8 cellular contexts compared by ENCODE assay signal in genomic region chr20:31572701-31573554, GRCh38. TPM values are rescaled to one million over a fixed set of nuclear protein-coding genes. Genes with fewer than 3 reads are reported as not detected.
DNase-seq lines count a peak whose midpoint lies in the region; ATAC-seq, FAIRE-seq and TF ChIP-seq lines count a peak whose summit lies in the region.

No MANE protein-coding gene starts in this region.

- H3K9ac ChIP-seq in DND-41 (ENCODE audit: low read depth, low read length) (peak overlapping the region; percentile 60), GM23248 (peak overlapping the region; percentile 93), Karpas-422 (ENCODE audit: low read length) (peak overlapping the region; percentile 81), fibroblast of lung (ENCODE audit: insufficient read depth, low read length) (peak overlapping the region; percentile 73)

- no peaks in the 10 kb centered on the region for H3K27me3 Mint-ChIP-seq in naive thymus-derived CD8-positive, alpha-beta T cell
- H3K27me3 Mint-ChIP-seq in stimulated activated naive B cell treated with anti-CD40 and anti-IgM and Interleukin-4, amounts not matched to agents 10 μg/mL and 1 μg/mL and 100 μg/mL, for 72 hours: no peaks in the 10 kb centered on the region

- H3K4me1 ChIP-seq in DND-41 (ENCODE audit: insufficient read depth, low read length) (peaks cover 21% of the 10 kb centered on the region), GM23248 (ENCODE audit: insufficient read depth) (peaks cover 56% of the 10 kb centered on the region), Karpas-422 (ENCODE audit: low read length) (peaks cover 16% of the 10 kb centered on the region), fibroblast of lung (ENCODE audit: control insufficient read depth, extremely low read depth, insufficient read depth, low read length) (peaks cover 15% of the 10 kb centered on the region)

- H3K4me2 ChIP-seq in DND-41 (ENCODE audit: insufficient read depth, low read length): peak overlapping the region; percentile 82
- peak overlapping the region; percentile 88 for H3K4me2 ChIP-seq in GM23248 (ENCODE audit: unreplicated experiment)
- peak overlapping the region; percentile 77 for H3K4me2 ChIP-seq in Karpas-422 (ENCODE audit: low read depth, low read length, poor library complexity, severe bottlenecking)
- H3K4me2 ChIP-seq in fibroblast of lung (ENCODE audit: extremely low read depth, insufficient read depth, low read length): peak overlapping the region; percentile 95

- in situ Hi-C loops in GM23248 (cut with MboI): no loop called here

- H3F3A ChIP-seq in GM23248 (ENCODE audit: insufficient read depth): peaks cover 46% of the 10 kb centered on the region

- H3K4me3 ChIP-seq in DND-41 (ENCODE audit: low read depth in 1 of 2, low read length in 2 of 2) (peak overlapping the region; percentile 14 to 64; a peak in 3 of 4 replicates), GM23248 (peak overlapping the region; percentile 76), Karpas-422 (ENCODE audit: low read length) (peak overlapping the region; percentile 67), fibroblast of lung (replicated peaks in 1 of 4; ENCODE audit: control extremely low read depth in 1 of 4, insufficient read depth in 1 of 4, low read depth in 3 of 4, low read length in 4 of 4) (peak overlapping the region; percentile 50 to 70 (median 53))

- peaks cover 6 to 35% (median 25%) of the 10 kb centered on the region in 4 donors for H3K4me1 Mint-ChIP-seq in naive thymus-derived CD8-positive, alpha-beta T cell
- H3K4me1 Mint-ChIP-seq in stimulated activated naive B cell treated with anti-CD40 and anti-IgM and Interleukin-4, amounts not matched to agents 10 μg/mL and 1 μg/mL and 100 μg/mL, for 72 hours: peaks cover 18 to 40% of the 10 kb centered on the region in 2 donors

- H3K9me3 ChIP-seq in DND-41 (ENCODE audit: insufficient read depth, low read length, severe bottlenecking): no peaks in the 10 kb centered on the region
- no peaks in the 10 kb centered on the region for H3K9me3 ChIP-seq in GM23248 (ENCODE audit: low read depth)
- H3K9me3 ChIP-seq in Karpas-422 (ENCODE audit: low read length): no peaks in the 10 kb centered on the region
- no peaks in the 10 kb centered on the region for H3K9me3 ChIP-seq in fibroblast of lung (ENCODE audit: control insufficient read depth, insufficient read depth, low read depth, low read length)

- H2AFZ ChIP-seq in DND-41 (ENCODE audit: low read depth, low read length) (peak overlapping the region; percentile 83), GM23248 (no peak overlapping the region), Karpas-422 (ENCODE audit: low read length) (peak overlapping the region; percentile 80; the same call in 1 of the 2 replicates), fibroblast of lung (ENCODE audit: low read length) (no peak overlapping the region)

- H3K9me2 ChIP-seq in GM23248 (ENCODE audit: insufficient read depth) (no peaks in the 10 kb centered on the region), Karpas-422 (replicated peaks; ENCODE audit: insufficient read depth, low read length) (no peaks in the 10 kb centered on the region)

- WGBS in GM23248 (ENCODE audit: low coverage in 1 of 2, low lambda C conversion rate in 2 of 2, missing lambda C conversion rate in 2 of 2), 2 experiments: 1% methylated on average over 28 to 61 of the region's 63 CpGs

- peak overlapping the region; percentile 85 to 94 (median 90) for H3K27ac Mint-ChIP-seq in naive thymus-derived CD8-positive, alpha-beta T cell
- H3K27ac Mint-ChIP-seq in stimulated activated naive B cell treated with anti-CD40 and anti-IgM and Interleukin-4, amounts not matched to agents 10 μg/mL and 1 μg/mL and 100 μg/mL, for 72 hours: peak overlapping the region; percentile 93

- peak; percentile 94 for DNase-seq in DND-41
- DNase-seq in GM23248: peak; percentile 99
- DNase-seq in Karpas-422: peak; percentile 94
- peak; percentile 99 for DNase-seq in RCC 7860 (ENCODE audit: low spot score)
- DNase-seq in activated T-helper 1 cell treated with anti-CD3 and anti-CD28 coated beads, Interleukin-2, amount 50 U/mL, for 16 hours (ENCODE audit: low read depth in 1 of 2, low spot score in 1 of 2): peak; percentile 72 to 83
- DNase-seq in fibroblast of lung (ENCODE audit: low read depth in 2 of 2): peak; percentile 98 to 99
- DNase-seq in naive thymus-derived CD8-positive, alpha-beta T cell: peak; percentile 65 to 88 (median 82)
- peak; percentile 78 for DNase-seq in stimulated activated naive B cell treated with anti-CD40 and anti-IgM and Interleukin-4, amounts not matched to agents 10 μg/mL and 1 μg/mL and 100 μg/mL, for 72 hours

- no peaks in the 10 kb centered on the region for H3K79me2 ChIP-seq in DND-41 (ENCODE audit: insufficient read depth, low read length)
- H3K79me2 ChIP-seq in GM23248 (ENCODE audit: insufficient read depth): no peaks in the 10 kb centered on the region
- no peaks in the 10 kb centered on the region for H3K79me2 ChIP-seq in Karpas-422 (ENCODE audit: low read length)
- H3K79me2 ChIP-seq in fibroblast of lung (ENCODE audit: control insufficient read depth, insufficient read depth, low read length): no peaks in the 10 kb centered on the region

- H4K20me1 ChIP-seq in DND-41 (ENCODE audit: insufficient read depth, low read length) (no peaks in the 10 kb centered on the region), GM23248 (ENCODE audit: insufficient read depth) (no peaks in the 10 kb centered on the region), Karpas-422 (ENCODE audit: insufficient read depth, low read depth, low read length) (no peaks in the 10 kb centered on the region), fibroblast of lung (ENCODE audit: control insufficient read depth, extremely low read depth, insufficient read depth, low read length) (no peaks in the 10 kb centered on the region)

- H3K36me3 ChIP-seq in DND-41 (ENCODE audit: insufficient read depth, low read length) (peaks cover 25% of the 10 kb centered on the region), GM23248 (ENCODE audit: low read depth) (no peaks in the 10 kb centered on the region), Karpas-422 (ENCODE audit: insufficient read depth, low read length) (0 out of 2 replicates have a peak, but pooled peaks cover 3% of the 10 kb centered on the region), fibroblast of lung (ENCODE audit: control insufficient read depth, insufficient read depth, low read length) (peaks cover 10% of the 10 kb centered on the region)

- FAIRE-seq in RCC 7860 (lab: Jason Lieb, UNC): peak; percentile 84

- H3K9me3 Mint-ChIP-seq in naive thymus-derived CD8-positive, alpha-beta T cell: no peaks in the 10 kb centered on the region
- no peaks in the 10 kb centered on the region for H3K9me3 Mint-ChIP-seq in stimulated activated naive B cell treated with anti-CD40 and anti-IgM and Interleukin-4, amounts not matched to agents 10 μg/mL and 1 μg/mL and 100 μg/mL, for 72 hours

- H3K27me3 ChIP-seq in DND-41 (ENCODE audit: insufficient read depth, low read length, poor library complexity) (no peaks in the 10 kb centered on the region), GM23248 (replicated peaks; ENCODE audit: insufficient read depth) (no peaks in the 10 kb centered on the region), Karpas-422 (ENCODE audit: low read length) (no peaks in the 10 kb centered on the region), fibroblast of lung (ENCODE audit: control insufficient read depth, insufficient read depth, low read length) (no peaks in the 10 kb centered on the region)

- peak; percentile 86 for ATAC-seq in DND-41 (ENCODE audit: insufficient read depth, low read depth)
- peak; percentile 86 to 87 for ATAC-seq in naive thymus-derived CD8-positive, alpha-beta T cell
- ATAC-seq in stimulated activated naive B cell treated with anti-CD40 and anti-IgM and Interleukin-4, amounts not matched to agents 10 μg/mL and 1 μg/mL and 100 μg/mL, for 72 hours (replicated peaks): peak; percentile 89

- H3K27ac ChIP-seq in DND-41 (ENCODE audit: low read length) (peak overlapping the region; percentile 73), GM23248 (peak overlapping the region; percentile 99), Karpas-422 (ENCODE audit: low read length) (peak overlapping the region; percentile 14; the same call in 1 of the 2 replicates), fibroblast of lung (ENCODE audit: insufficient read depth, low read length) (peak overlapping the region; percentile 98)

- peak overlapping the region; percentile 84 to 93 (median 90) for H3K4me3 Mint-ChIP-seq in naive thymus-derived CD8-positive, alpha-beta T cell
- peak overlapping the region; percentile 89 to 90 for H3K4me3 Mint-ChIP-seq in stimulated activated naive B cell treated with anti-CD40 and anti-IgM and Interleukin-4, amounts not matched to agents 10 μg/mL and 1 μg/mL and 100 μg/mL, for 72 hours

- POLR2A ChIA-PET in naive thymus-derived CD8-positive, alpha-beta T cell (lab: Charles Lee): interaction anchor here (0.7 to 3.2 kb wide), 12 partner anchors 9 to 150 kb away, joined by 3 to 25 read pairs (median 5); partner anchors contain the start of genes BCL2L1 and ID1

- H3K36me3 Mint-ChIP-seq in naive thymus-derived CD8-positive, alpha-beta T cell: peaks cover 0 to 8% (median 0%) of the 10 kb centered on the region in 3 donors
- peaks cover 2 to 5% of the 10 kb centered on the region in 2 donors for H3K36me3 Mint-ChIP-seq in stimulated activated naive B cell treated with anti-CD40 and anti-IgM and Interleukin-4, amounts not matched to agents 10 μg/mL and 1 μg/mL and 100 μg/mL, for 72 hours

- no peak for TF ChIP-seq CTCF in DND-41 (IDR thresholded peaks at IDR 0.05; ENCODE audit: borderline replicate concordance, extremely low read depth, low read length, poor library complexity, severe bottlenecking)
- TF ChIP-seq CTCF in fibroblast of lung (conservative IDR thresholded peaks at IDR 0.05 in 1 of 2, IDR thresholded peaks at IDR 0.05 in 1 of 2; ENCODE audit: low read depth in 1 of 2, low read length in 2 of 2): no peak

RNA-seq across cellular contexts. Expression of gene ID1, which starts 32.2 kb away (rescaled TPM):
- total RNA-seq in GM23248 (2014; rRNA removed; shearing (Covaris generic)): 583 and 780 TPM in 2 replicates
- 248 TPM in 2 replicates for polyA plus RNA-seq in GM23248 (2016; fragmentation: Nextera tagmentation; extraction: Ambion mirVana)
- total RNA-seq in Karpas-422 (2014; rRNA removed; shearing (Covaris generic); ENCODE audit: low replicate concordance): 5.0 TPM in 1 of 2 replicates, not detected in the other
- 27.4 and 31.1 TPM in 2 replicates for total RNA-seq in fibroblast of lung
- polyA plus RNA-seq in fibroblast of lung: 14.5 and 62.4 TPM in 2 replicates
- polyA plus RNA-seq in fibroblast of lung (2012): 14.5 and 72.5 TPM in 2 replicates
- polyA minus RNA-seq in fibroblast of lung (ENCODE audit: low replicate concordance): 4.3 and 12.7 TPM in 2 replicates
- 1 to 10 TPM in 1 of 2 experiments, under 1 TPM in 1; 0.88 to 1.3 TPM for total RNA-seq in naive thymus-derived CD8-positive, alpha-beta T cell
- polyA plus RNA-seq in naive thymus-derived CD8-positive, alpha-beta T cell: under 1 TPM; 0.29 to 0.87 (median 0.51) TPM

RNA-seq across cellular contexts. Expression of gene HM13, which starts 58.7 kb away (rescaled TPM):
- total RNA-seq in GM23248 (2014; rRNA removed; shearing (Covaris generic)): 110 and 117 TPM in 2 replicates
- polyA plus RNA-seq in GM23248 (2016; fragmentation: Nextera tagmentation; extraction: Ambion mirVana) (424 and 434 TPM in 2 replicates), fibroblast of lung (153 and 157 TPM in 2 replicates)
- total RNA-seq in Karpas-422 (2014; rRNA removed; shearing (Covaris generic); ENCODE audit: low replicate concordance): 54.4 and 69.6 TPM in 2 replicates
- 41.9 and 52.5 TPM in 2 replicates for total RNA-seq in fibroblast of lung
- 181 and 201 TPM in 2 replicates for polyA plus RNA-seq in fibroblast of lung (2012)
- polyA minus RNA-seq in fibroblast of lung (ENCODE audit: low replicate concordance): 328 and 338 TPM in 2 replicates
- total RNA-seq in naive thymus-derived CD8-positive, alpha-beta T cell: 100 to 1,000 TPM; 105 to 109 TPM
- polyA plus RNA-seq in naive thymus-derived CD8-positive, alpha-beta T cell: 100 to 1,000 TPM in 2 of 3 donors, 10 to 100 TPM in 1; 96.5 to 115 (median 113) TPM

Comparison
In these comparisons a context has a peak if more than half of its experiments do, and no peak if none do; other contexts are left out.
1. Peak in every context shown above with its lines: DNase-seq, ATAC-seq, H3K4me3 ChIP-seq and H3K27ac ChIP-seq.
2. H2AFZ ChIP-seq: peak in DND-41 (single experiment) and Karpas-422 (single experiment); none in GM23248 (single experiment) and fibroblast of lung (single experiment).
3. H3K27ac ChIP-seq: peak in every context shown above with its lines; median percentile 99 in GM23248; 98 in fibroblast of lung; 73 in DND-41; 14 in Karpas-422.
4. RNA of gene ID1, which starts 32.2 kb away (total RNA-seq): 583 to 780 TPM in GM23248; 27.4 to 31.1 TPM in fibroblast of lung, 5.0 TPM in Karpas-422 and 0.88 to 1.3 TPM in naive thymus-derived CD8-positive, alpha-beta T cell; every median in the first group is over 10 times any median in the second.